ENCODE assay signal across 2 cellular contexts in the genomic region with DNA sequence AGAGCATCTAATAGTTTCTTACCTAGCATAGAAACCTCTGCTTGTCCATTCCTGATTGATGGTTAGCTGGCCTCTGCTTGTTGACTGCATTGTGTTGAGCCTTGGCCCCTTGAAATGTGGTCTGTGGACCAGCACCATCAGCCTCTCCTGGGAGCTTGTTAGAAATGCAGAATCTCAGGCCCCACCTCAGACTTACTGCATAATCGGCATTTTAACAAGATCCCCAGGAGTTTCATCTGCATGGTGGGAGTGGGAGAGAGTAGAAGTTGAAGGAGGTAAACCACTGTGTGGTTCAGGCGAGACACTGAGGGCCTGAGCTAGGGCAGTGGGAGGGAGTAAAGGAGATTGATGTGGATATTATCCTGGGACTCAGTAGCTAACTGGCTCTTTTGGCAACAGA.
TF ChIP-seq lines count a peak whose summit lies in the region.

No MANE protein-coding gene starts in this region.

TF ChIP-seq in GM23338, 12 proteins besides CTCF, POLR2A, EP300 and RAD21:
- TF ChIP-seq, protein P1, sequence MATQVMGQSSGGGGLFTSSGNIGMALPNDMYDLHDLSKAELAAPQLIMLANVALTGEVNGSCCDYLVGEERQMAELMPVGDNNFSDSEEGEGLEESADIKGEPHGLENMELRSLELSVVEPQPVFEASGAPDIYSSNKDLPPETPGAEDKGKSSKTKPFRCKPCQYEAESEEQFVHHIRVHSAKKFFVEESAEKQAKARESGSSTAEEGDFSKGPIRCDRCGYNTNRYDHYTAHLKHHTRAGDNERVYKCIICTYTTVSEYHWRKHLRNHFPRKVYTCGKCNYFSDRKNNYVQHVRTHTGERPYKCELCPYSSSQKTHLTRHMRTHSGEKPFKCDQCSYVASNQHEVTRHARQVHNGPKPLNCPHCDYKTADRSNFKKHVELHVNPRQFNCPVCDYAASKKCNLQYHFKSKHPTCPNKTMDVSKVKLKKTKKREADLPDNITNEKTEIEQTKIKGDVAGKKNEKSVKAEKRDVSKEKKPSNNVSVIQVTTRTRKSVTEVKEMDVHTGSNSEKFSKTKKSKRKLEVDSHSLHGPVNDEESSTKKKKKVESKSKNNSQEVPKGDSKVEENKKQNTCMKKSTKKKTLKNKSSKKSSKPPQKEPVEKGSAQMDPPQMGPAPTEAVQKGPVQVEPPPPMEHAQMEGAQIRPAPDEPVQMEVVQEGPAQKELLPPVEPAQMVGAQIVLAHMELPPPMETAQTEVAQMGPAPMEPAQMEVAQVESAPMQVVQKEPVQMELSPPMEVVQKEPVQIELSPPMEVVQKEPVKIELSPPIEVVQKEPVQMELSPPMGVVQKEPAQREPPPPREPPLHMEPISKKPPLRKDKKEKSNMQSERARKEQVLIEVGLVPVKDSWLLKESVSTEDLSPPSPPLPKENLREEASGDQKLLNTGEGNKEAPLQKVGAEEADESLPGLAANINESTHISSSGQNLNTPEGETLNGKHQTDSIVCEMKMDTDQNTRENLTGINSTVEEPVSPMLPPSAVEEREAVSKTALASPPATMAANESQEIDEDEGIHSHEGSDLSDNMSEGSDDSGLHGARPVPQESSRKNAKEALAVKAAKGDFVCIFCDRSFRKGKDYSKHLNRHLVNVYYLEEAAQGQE (IDR thresholded peaks at IDR 0.05; ENCODE audit: unreplicated experiment) = no peak
- no peak for TF ChIP-seq STAT1 (IDR thresholded peaks at IDR 0.05; ENCODE audit: unreplicated experiment)
- TF ChIP-seq, protein P2, sequence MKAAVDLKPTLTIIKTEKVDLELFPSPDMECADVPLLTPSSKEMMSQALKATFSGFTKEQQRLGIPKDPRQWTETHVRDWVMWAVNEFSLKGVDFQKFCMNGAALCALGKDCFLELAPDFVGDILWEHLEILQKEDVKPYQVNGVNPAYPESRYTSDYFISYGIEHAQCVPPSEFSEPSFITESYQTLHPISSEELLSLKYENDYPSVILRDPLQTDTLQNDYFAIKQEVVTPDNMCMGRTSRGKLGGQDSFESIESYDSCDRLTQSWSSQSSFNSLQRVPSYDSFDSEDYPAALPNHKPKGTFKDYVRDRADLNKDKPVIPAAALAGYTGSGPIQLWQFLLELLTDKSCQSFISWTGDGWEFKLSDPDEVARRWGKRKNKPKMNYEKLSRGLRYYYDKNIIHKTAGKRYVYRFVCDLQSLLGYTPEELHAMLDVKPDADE (IDR thresholded peaks at IDR 0.05) = no peak
- TF ChIP-seq CREB1 (CRISPR knock-in tag; IDR thresholded peaks at IDR 0.05; ENCODE audit: low read depth) = no peak
- no peak for TF ChIP-seq EZH2 (IDR thresholded peaks at IDR 0.05; ENCODE audit: low read depth, unreplicated experiment)
- no peak for TF ChIP-seq ZNF331 (CRISPR knock-in tag; IDR thresholded peaks at IDR 0.05; ENCODE audit: low read depth)
- TF ChIP-seq, protein P3, sequence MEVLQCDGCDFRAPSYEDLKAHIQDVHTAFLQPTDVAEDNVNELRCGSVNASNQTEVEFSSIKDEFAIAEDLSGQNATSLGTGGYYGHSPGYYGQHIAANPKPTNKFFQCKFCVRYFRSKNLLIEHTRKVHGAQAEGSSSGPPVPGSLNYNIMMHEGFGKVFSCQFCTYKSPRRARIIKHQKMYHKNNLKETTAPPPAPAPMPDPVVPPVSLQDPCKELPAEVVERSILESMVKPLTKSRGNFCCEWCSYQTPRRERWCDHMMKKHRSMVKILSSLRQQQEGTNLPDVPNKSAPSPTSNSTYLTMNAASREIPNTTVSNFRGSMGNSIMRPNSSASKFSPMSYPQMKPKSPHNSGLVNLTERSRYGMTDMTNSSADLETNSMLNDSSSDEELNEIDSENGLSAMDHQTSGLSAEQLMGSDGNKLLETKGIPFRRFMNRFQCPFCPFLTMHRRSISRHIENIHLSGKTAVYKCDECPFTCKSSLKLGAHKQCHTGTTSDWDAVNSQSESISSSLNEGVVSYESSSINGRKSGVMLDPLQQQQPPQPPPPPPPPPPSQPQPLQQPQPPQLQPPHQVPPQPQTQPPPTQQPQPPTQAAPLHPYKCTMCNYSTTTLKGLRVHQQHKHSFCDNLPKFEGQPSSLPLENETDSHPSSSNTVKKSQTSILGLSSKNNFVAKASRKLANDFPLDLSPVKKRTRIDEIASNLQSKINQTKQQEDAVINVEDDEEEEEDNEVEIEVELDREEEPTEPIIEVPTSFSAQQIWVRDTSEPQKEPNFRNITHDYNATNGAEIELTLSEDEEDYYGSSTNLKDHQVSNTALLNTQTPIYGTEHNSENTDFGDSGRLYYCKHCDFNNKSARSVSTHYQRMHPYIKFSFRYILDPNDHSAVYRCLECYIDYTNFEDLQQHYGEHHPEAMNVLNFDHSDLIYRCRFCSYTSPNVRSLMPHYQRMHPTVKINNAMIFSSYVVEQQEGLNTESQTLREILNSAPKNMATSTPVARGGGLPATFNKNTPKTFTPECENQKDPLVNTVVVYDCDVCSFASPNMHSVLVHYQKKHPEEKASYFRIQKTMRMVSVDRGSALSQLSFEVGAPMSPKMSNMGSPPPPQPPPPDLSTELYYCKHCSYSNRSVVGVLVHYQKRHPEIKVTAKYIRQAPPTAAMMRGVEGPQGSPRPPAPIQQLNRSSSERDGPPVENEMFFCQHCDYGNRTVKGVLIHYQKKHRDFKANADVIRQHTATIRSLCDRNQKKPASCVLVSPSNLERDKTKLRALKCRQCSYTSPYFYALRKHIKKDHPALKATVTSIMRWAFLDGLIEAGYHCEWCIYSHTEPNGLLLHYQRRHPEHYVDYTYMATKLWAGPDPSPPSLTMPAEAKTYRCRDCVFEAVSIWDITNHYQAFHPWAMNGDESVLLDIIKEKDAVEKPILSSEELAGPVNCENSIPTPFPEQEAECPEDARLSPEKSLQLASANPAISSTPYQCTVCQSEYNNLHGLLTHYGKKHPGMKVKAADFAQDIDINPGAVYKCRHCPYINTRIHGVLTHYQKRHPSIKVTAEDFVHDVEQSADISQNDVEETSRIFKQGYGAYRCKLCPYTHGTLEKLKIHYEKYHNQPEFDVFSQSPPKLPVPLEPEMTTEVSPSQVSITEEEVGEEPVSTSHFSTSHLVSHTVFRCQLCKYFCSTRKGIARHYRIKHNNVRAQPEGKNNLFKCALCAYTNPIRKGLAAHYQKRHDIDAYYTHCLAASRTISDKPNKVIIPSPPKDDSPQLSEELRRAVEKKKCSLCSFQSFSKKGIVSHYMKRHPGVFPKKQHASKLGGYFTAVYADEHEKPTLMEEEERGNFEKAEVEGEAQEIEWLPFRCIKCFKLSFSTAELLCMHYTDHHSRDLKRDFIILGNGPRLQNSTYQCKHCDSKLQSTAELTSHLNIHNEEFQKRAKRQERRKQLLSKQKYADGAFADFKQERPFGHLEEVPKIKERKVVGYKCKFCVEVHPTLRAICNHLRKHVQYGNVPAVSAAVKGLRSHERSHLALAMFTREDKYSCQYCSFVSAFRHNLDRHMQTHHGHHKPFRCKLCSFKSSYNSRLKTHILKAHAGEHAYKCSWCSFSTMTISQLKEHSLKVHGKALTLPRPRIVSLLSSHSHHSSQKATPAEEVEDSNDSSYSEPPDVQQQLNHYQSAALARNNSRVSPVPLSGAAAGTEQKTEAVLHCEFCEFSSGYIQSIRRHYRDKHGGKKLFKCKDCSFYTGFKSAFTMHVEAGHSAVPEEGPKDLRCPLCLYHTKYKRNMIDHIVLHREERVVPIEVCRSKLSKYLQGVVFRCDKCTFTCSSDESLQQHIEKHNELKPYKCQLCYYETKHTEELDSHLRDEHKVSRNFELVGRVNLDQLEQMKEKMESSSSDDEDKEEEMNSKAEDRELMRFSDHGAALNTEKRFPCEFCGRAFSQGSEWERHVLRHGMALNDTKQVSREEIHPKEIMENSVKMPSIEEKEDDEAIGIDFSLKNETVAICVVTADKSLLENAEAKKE (CRISPR knock-in tag; IDR thresholded peaks at IDR 0.05) = no peak
- no peak for TF ChIP-seq ZNF114 (CRISPR knock-in tag; IDR thresholded peaks at IDR 0.05)

TF ChIP-seq in WTC11, 78 proteins besides CTCF, POLR2A, EP300 and RAD21 (continued from another document):
- TF ChIP-seq, protein P4, sequence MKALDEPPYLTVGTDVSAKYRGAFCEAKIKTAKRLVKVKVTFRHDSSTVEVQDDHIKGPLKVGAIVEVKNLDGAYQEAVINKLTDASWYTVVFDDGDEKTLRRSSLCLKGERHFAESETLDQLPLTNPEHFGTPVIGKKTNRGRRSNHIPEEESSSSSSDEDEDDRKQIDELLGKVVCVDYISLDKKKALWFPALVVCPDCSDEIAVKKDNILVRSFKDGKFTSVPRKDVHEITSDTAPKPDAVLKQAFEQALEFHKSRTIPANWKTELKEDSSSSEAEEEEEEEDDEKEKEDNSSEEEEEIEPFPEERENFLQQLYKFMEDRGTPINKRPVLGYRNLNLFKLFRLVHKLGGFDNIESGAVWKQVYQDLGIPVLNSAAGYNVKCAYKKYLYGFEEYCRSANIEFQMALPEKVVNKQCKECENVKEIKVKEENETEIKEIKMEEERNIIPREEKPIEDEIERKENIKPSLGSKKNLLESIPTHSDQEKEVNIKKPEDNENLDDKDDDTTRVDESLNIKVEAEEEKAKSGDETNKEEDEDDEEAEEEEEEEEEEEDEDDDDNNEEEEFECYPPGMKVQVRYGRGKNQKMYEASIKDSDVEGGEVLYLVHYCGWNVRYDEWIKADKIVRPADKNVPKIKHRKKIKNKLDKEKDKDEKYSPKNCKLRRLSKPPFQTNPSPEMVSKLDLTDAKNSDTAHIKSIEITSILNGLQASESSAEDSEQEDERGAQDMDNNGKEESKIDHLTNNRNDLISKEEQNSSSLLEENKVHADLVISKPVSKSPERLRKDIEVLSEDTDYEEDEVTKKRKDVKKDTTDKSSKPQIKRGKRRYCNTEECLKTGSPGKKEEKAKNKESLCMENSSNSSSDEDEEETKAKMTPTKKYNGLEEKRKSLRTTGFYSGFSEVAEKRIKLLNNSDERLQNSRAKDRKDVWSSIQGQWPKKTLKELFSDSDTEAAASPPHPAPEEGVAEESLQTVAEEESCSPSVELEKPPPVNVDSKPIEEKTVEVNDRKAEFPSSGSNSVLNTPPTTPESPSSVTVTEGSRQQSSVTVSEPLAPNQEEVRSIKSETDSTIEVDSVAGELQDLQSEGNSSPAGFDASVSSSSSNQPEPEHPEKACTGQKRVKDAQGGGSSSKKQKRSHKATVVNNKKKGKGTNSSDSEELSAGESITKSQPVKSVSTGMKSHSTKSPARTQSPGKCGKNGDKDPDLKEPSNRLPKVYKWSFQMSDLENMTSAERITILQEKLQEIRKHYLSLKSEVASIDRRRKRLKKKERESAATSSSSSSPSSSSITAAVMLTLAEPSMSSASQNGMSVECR (CRISPR knock-in tag; IDR thresholded peaks at IDR 0.05; ENCODE audit: borderline replicate concordance) = no peak
- TF ChIP-seq GRHL2 (CRISPR knock-in tag; IDR thresholded peaks at IDR 0.05; ENCODE audit: insufficient replicate concordance, severe bottlenecking) (no peak), ELF4 (CRISPR knock-in tag; IDR thresholded peaks at IDR 0.05; ENCODE audit: low read depth) (no peak), TEAD4 (CRISPR knock-in tag; IDR thresholded peaks at IDR 0.05) (no peak)
- TF ChIP-seq, protein P5, sequence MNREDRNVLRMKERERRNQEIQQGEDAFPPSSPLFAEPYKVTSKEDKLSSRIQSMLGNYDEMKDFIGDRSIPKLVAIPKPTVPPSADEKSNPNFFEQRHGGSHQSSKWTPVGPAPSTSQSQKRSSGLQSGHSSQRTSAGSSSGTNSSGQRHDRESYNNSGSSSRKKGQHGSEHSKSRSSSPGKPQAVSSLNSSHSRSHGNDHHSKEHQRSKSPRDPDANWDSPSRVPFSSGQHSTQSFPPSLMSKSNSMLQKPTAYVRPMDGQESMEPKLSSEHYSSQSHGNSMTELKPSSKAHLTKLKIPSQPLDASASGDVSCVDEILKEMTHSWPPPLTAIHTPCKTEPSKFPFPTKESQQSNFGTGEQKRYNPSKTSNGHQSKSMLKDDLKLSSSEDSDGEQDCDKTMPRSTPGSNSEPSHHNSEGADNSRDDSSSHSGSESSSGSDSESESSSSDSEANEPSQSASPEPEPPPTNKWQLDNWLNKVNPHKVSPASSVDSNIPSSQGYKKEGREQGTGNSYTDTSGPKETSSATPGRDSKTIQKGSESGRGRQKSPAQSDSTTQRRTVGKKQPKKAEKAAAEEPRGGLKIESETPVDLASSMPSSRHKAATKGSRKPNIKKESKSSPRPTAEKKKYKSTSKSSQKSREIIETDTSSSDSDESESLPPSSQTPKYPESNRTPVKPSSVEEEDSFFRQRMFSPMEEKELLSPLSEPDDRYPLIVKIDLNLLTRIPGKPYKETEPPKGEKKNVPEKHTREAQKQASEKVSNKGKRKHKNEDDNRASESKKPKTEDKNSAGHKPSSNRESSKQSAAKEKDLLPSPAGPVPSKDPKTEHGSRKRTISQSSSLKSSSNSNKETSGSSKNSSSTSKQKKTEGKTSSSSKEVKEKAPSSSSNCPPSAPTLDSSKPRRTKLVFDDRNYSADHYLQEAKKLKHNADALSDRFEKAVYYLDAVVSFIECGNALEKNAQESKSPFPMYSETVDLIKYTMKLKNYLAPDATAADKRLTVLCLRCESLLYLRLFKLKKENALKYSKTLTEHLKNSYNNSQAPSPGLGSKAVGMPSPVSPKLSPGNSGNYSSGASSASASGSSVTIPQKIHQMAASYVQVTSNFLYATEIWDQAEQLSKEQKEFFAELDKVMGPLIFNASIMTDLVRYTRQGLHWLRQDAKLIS (CRISPR knock-in tag; IDR thresholded peaks at IDR 0.05; ENCODE audit: borderline replicate concordance) = no peak
- TF ChIP-seq, protein P6, sequence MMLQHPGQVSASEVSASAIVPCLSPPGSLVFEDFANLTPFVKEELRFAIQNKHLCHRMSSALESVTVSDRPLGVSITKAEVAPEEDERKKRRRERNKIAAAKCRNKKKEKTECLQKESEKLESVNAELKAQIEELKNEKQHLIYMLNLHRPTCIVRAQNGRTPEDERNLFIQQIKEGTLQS (CRISPR knock-in tag; conservative IDR thresholded peaks at IDR 0.05) = no peak
